Comparison of ENCODE assay signal across 17 cellular contexts in the genomic region with DNA sequence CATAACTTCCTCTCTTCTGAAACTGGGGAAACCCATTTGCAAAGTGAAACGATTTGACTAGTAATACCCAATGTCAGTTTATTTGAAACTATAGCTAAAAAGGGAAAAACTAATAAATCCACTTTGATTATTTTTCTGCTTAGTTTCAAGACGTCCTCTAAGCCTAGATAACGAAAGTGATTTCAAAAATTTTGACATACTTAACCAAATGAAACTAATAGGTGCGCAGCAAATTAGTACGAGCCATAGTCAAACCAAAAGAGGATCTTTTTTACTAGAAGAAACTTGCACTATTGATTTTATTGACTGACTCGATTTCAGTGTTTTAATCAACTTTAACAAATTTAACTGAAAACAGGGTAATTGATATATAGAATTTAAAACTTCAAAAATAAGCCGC. TPM values are rescaled to one million over a fixed set of nuclear protein-coding genes. Genes with fewer than 3 reads are reported as not detected.
DNase-seq lines count a peak whose midpoint lies in the region; ATAC-seq, FAIRE-seq and TF ChIP-seq lines count a peak whose summit lies in the region.
"Had no signal": no experiment of that assay in that cellular context is flagged by ENCODE, and none has a peak within 500 bp of the region (broad histone marks: within the 10 kb centered on the region; RNA-seq: fewer than 3 reads in every experiment).

No MANE protein-coding gene starts in this region.

- no peak overlapping the region for H3K4me2 ChIP-seq in A549
- peak overlapping the region; percentile 81 for H3K4me2 ChIP-seq in OCI-LY3 (ENCODE audit: low read length)

- H3K4me1 ChIP-seq in A549: no peaks in the 10 kb centered on the region; the same call in 1 of the 3 replicates
- peaks cover 20% of the 10 kb centered on the region for H3K4me1 ChIP-seq in OCI-LY3 (ENCODE audit: low read length)
- peaks cover 67% of the 10 kb centered on the region for H3K4me1 ChIP-seq in iPS-18a (ENCODE audit: control insufficient read depth, low read depth, low read length)

- H3K9ac ChIP-seq in OCI-LY3 (ENCODE audit: low read length) (peak overlapping the region; percentile 91), iPS-18a (ENCODE audit: low read length) (peak overlapping the region; percentile 13)

- H3K79me2 ChIP-seq in OCI-LY3 (ENCODE audit: low read length): no peaks in the 10 kb centered on the region
- H3K79me2 ChIP-seq: hepatocyte had no signal

- no peaks in the 10 kb centered on the region for H3K36me3 ChIP-seq in OCI-LY3 (replicated peaks; ENCODE audit: low read depth, low read length)
- no peaks in the 10 kb centered on the region for H3K36me3 ChIP-seq in iPS-18a (ENCODE audit: control insufficient read depth, low read depth, low read length)
- H3K36me3 ChIP-seq: pancreas had no signal

- WGBS in A549 (ENCODE audit: missing lambda C conversion rate): 19% methylated on average over 7 of the region's 7 CpGs

- intact Hi-C loops in posterior cingulate gyrus (cut with DNase I): no loop called here

- TF ChIP-seq EP300 in A549 (IDR thresholded peaks at IDR 0.05): no peak

- DNase-seq in A549 (ENCODE audit: low read depth in 1 of 2, low spot score in 1 of 2): no peak
- DNase-seq in posterior cingulate gyrus: no peak
- DNase-seq in NCI-H2196 treated with DMSO at 0.1 percent for 48 hours (lab: John Stamatoyannopoulos, UW; ENCODE audit: unreplicated experiment): no peak
- no peak for DNase-seq in mucosa of gallbladder (ENCODE audit: low spot score)
- DNase-seq: activated naive CD8-positive, alpha-beta T cell treated with anti-CD3 and anti-CD28 coated beads for 36 hours; HCEC 1CT; pancreas had no signal

- H3K27me3 ChIP-seq in OCI-LY3 (ENCODE audit: low read depth, low read length): no peaks in the 10 kb centered on the region
- H3K27me3 ChIP-seq in iPS-18a (ENCODE audit: control insufficient read depth, insufficient read depth, low read length): peaks cover 60% of the 10 kb centered on the region

- TF ChIP-seq RAD21 in A549 (conservative IDR thresholded peaks at IDR 0.05 in 1 of 2, IDR thresholded peaks at IDR 0.05 in 1 of 2): no peak

- POLR2A ChIA-PET in A549 (lab: Yijun Ruan, JAX): no interaction called here

- CTCF ChIA-PET in A549 (lab: Yijun Ruan, JAX): interaction anchor here (0.6 to 1.0 kb wide), 5 partner anchors 10 to 458 kb away, joined by 3 to 4 read pairs (median 3); partner anchors contain the start of gene SP8

- H3K27ac ChIP-seq in A549 (no peak overlapping the region), OCI-LY3 (ENCODE audit: low read length) (peak overlapping the region; percentile 71), iPS-18a (ENCODE audit: low read length) (no peak overlapping the region)
- H3K27ac ChIP-seq: hepatocyte, pancreas, RWPE1 had no signal

- H4K20me1 ChIP-seq in OCI-LY3 (ENCODE audit: insufficient read depth, low read length): no peaks in the 10 kb centered on the region

- no peak for FAIRE-seq in A549 (lab: Jason Lieb, UNC)
- FAIRE-seq: GM12892 had no signal

- TF ChIP-seq CTCF in A549 (IDR thresholded peaks at IDR 0.05): no peak
- TF ChIP-seq CTCF in OCI-LY3 (IDR thresholded peaks at IDR 0.05; ENCODE audit: low read depth, low read length): no peak

- ATAC-seq in A549: no peak
- peak; percentile 29 for ATAC-seq in GM18861 (IDR thresholded peaks at IDR 0.05; ENCODE audit: unreplicated experiment)
- no peak for ATAC-seq in HG03045 (IDR thresholded peaks at IDR 0.05; ENCODE audit: unreplicated experiment)
- ATAC-seq: pancreas had no signal

- H2AFZ ChIP-seq in OCI-LY3 (ENCODE audit: low read depth, low read length): no peak overlapping the region

- peaks cover 2% of the 10 kb centered on the region; the same call in 1 of the 3 replicates for H3K9me3 ChIP-seq in A549
- no peaks in the 10 kb centered on the region for H3K9me3 ChIP-seq in OCI-LY3 (ENCODE audit: insufficient read depth, low read length)
- H3K9me3 ChIP-seq in iPS-18a (ENCODE audit: control insufficient read depth, low read depth, low read length): no peaks in the 10 kb centered on the region
- H3K9me3 ChIP-seq: pancreas had no signal

- TF ChIP-seq POLR2A in A549 (IDR thresholded peaks at IDR 0.05; ENCODE audit: low read length): no peak

- no peak overlapping the region for H3K4me3 ChIP-seq in A549
- H3K4me3 ChIP-seq in OCI-LY3 (ENCODE audit: low read length): peak overlapping the region; percentile 97
- peak overlapping the region; percentile 88 for H3K4me3 ChIP-seq in iPS-18a (ENCODE audit: low read length)
- H3K4me3 ChIP-seq: hepatocyte, lung had no signal

TF ChIP-seq in A549, 52 proteins besides CTCF, POLR2A, EP300 and RAD21:
- peak; percentile 90; the same call in 1 of the 2 replicates for TF ChIP-seq CBX8 (IDR thresholded peaks at IDR 0.05)
- no peak for TF ChIP-seq SMC3 (IDR thresholded peaks at IDR 0.05)
- TF ChIP-seq RNF2 (IDR thresholded peaks at IDR 0.05; ENCODE audit: borderline replicate concordance, low read depth): peak; percentile 77; the same call in 1 of the 2 replicates

RNA-seq across cellular contexts. Expression of gene SP8, which starts 9.9 kb away (rescaled TPM):
- not detected in 2 replicates for polyA plus RNA-seq in A549 (2011; rRNA removed)
- polyA plus RNA-seq in A549 (2012; cell fraction: cytosol; rRNA removed): not detected in 2 replicates
- not detected in 2 replicates for polyA plus RNA-seq in A549 (2012; cell fraction: nucleus; rRNA removed)
- polyA plus RNA-seq in A549 (2017; fragmentation: RNase III; extraction: RNeasy Plus Mini Kit Qiagen cat#74134 plus additional on column Dnase treatment): not detected in 3 replicates
- not detected in 2 replicates for polyA minus RNA-seq in A549 (2011; rRNA and poly(A)+ RNA removed)
- not detected for total RNA-seq in mucosa of gallbladder
- total RNA-seq: activated naive CD8-positive, alpha-beta T cell treated with anti-CD3 and anti-CD28 coated beads for 36 hours; HT1080; lung; pancreas; ureter had no signal
- polyA plus RNA-seq: lung, pancreas had no signal
